In the genomic region with DNA sequence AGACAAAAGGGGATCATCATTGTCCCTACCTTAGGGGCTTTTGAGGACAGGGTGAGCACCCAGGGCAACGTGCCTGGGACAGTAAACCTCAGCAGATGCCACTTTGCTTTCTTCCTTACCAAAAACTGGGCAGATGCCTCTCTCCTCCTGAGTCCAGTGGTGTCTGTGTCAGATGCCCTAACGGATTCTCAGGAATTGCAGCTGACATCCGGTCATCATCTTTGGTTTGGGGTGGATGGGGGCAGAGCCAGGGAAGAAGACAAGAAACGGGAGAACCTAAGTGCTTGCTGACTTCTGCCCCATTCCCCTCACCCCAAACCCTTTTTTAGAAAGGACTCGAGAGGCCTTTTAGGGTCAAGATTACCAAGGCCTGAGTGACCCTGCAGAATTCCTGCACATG, we compare ENCODE assay signal across 1 cellular context.
TF ChIP-seq lines count a peak whose summit lies in the region.

No MANE protein-coding gene starts in this region.

TF ChIP-seq in HepG2, 621 proteins besides CTCF, POLR2A, EP300 and RAD21 (continued from another document):
- TF ChIP-seq, protein P1, sequence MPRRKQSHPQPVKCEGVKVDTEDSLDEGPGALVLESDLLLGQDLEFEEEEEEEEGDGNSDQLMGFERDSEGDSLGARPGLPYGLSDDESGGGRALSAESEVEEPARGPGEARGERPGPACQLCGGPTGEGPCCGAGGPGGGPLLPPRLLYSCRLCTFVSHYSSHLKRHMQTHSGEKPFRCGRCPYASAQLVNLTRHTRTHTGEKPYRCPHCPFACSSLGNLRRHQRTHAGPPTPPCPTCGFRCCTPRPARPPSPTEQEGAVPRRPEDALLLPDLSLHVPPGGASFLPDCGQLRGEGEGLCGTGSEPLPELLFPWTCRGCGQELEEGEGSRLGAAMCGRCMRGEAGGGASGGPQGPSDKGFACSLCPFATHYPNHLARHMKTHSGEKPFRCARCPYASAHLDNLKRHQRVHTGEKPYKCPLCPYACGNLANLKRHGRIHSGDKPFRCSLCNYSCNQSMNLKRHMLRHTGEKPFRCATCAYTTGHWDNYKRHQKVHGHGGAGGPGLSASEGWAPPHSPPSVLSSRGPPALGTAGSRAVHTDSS (CRISPR knock-in tag; conservative IDR thresholded peaks at IDR 0.05), result no peak
- TF ChIP-seq, protein P2, sequence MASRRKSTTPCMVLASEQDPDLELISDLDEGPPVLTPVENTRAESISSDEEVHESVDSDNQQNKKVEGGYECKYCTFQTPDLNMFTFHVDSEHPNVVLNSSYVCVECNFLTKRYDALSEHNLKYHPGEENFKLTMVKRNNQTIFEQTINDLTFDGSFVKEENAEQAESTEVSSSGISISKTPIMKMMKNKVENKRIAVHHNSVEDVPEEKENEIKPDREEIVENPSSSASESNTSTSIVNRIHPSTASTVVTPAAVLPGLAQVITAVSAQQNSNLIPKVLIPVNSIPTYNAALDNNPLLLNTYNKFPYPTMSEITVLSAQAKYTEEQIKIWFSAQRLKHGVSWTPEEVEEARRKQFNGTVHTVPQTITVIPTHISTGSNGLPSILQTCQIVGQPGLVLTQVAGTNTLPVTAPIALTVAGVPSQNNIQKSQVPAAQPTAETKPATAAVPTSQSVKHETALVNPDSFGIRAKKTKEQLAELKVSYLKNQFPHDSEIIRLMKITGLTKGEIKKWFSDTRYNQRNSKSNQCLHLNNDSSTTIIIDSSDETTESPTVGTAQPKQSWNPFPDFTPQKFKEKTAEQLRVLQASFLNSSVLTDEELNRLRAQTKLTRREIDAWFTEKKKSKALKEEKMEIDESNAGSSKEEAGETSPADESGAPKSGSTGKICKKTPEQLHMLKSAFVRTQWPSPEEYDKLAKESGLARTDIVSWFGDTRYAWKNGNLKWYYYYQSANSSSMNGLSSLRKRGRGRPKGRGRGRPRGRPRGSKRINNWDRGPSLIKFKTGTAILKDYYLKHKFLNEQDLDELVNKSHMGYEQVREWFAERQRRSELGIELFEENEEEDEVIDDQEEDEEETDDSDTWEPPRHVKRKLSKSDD (CRISPR knock-in tag; IDR thresholded peaks at IDR 0.05; ENCODE audit: low read depth), result no peak
- TF ChIP-seq, protein P3, sequence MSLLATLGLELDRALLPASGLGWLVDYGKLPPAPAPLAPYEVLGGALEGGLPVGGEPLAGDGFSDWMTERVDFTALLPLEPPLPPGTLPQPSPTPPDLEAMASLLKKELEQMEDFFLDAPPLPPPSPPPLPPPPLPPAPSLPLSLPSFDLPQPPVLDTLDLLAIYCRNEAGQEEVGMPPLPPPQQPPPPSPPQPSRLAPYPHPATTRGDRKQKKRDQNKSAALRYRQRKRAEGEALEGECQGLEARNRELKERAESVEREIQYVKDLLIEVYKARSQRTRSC (CRISPR knock-in tag; IDR thresholded peaks at IDR 0.05; ENCODE audit: low read depth), result no peak
TF ChIP-seq in HepG2: peak in this region for 1.
